In the genomic region with DNA sequence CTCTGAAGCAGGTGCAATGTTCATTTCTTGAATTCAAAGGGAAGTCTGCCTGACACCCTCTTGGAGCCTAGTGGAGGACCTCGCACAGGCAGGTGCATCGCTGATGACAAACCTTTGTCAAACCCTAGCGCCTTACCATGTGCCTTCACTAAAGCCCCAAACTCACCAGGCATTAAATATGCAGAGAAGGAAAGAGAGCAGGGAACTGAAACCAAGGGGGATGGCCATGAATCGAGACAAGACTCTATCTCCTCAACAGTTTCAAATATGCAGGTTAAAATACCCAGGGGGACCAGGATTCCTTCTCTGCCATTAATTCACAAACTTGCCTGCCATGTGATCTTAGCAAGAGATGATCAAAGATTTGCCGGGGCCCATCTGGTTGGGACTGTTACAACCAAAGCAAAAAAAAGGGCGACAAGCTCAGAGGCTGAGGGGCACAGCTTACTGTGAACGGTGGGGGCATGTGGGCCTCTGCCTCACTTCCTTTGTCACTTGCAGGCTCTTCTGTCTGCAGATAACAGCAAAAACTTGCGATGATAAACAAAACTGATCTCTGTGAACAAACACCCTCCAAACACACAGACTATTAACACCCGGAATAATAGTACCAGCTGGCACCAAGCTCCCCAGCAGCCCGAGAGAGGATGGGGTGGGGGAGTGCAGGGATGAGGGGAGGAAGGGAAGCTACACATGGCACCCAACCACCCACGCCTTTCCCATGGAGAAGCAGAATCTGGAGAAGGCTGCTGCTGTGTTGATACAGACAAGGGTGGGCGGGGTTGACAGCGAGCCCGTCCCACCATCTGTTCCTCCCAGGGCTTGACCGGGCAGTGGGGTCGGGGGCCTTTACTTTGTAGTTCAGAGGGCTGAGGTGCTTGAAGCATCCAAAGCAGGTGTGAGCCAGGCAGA, we compare ENCODE assay signal across 8 cellular contexts. TPM values are rescaled to one million over a fixed set of nuclear protein-coding genes. Genes with fewer than 3 reads are reported as not detected.
DNase-seq lines count a peak whose midpoint lies in the region; ATAC-seq, FAIRE-seq and TF ChIP-seq lines count a peak whose summit lies in the region.

No MANE protein-coding gene starts in this region.

- peaks cover 35 to 45% of the 10 kb centered on the region in 2 donors for H3K4me1 Mint-ChIP-seq in natural killer cell treated with Interleukin-12 subunit alpha and Interleukin-12 subunit beta and Interleukin-15 and Interleukin-18, amount 100 ng/mL, for 72 hours (ENCODE audit: low read depth in 2 of 2)

- ATAC-seq in GM19468 (IDR thresholded peaks at IDR 0.05; ENCODE audit: extremely low read depth, unreplicated experiment): peak; percentile 39
- peak; percentile 65 for ATAC-seq in HG03460 (IDR thresholded peaks at IDR 0.05; ENCODE audit: unreplicated experiment)
- no peak for ATAC-seq in activated naive CD4-positive, alpha-beta T cell treated with anti-CD3 and anti-CD28 coated beads, Interleukin-2, amount 50 U/mL, for 72 hours
- ATAC-seq in natural killer cell treated with Interleukin-12 subunit alpha and Interleukin-12 subunit beta and Interleukin-15 and Interleukin-18, amount 100 ng/mL, for 72 hours: no peak

- no peak for TF ChIP-seq POLR2A in GM12892 (IDR thresholded peaks at IDR 0.05; ENCODE audit: low read depth, low read length)

- peak overlapping the region; percentile 59 for H3K4me3 Mint-ChIP-seq in natural killer cell treated with Interleukin-12 subunit alpha and Interleukin-12 subunit beta and Interleukin-15 and Interleukin-18, amount 100 ng/mL, for 72 hours

- H3K36me3 Mint-ChIP-seq in activated naive CD4-positive, alpha-beta T cell treated with anti-CD3 and anti-CD28 coated beads, Interleukin-2, amount 50 U/mL, for 72 hours: peaks cover 0 to 43% of the 10 kb centered on the region in 2 donors
- no peaks in the 10 kb centered on the region for H3K36me3 Mint-ChIP-seq in natural killer cell treated with Interleukin-12 subunit alpha and Interleukin-12 subunit beta and Interleukin-15 and Interleukin-18, amount 100 ng/mL, for 72 hours

- H3K27ac Mint-ChIP-seq in activated naive CD4-positive, alpha-beta T cell treated with anti-CD3 and anti-CD28 coated beads, Interleukin-2, amount 50 U/mL, for 72 hours: peak overlapping the region; percentile 19 to 80
- H3K27ac Mint-ChIP-seq in natural killer cell treated with Interleukin-12 subunit alpha and Interleukin-12 subunit beta and Interleukin-15 and Interleukin-18, amount 100 ng/mL, for 72 hours: peak overlapping the region; percentile 57 to 83

- H3K9me3 Mint-ChIP-seq in activated naive CD4-positive, alpha-beta T cell treated with anti-CD3 and anti-CD28 coated beads, Interleukin-2, amount 50 U/mL, for 72 hours: no peaks in the 10 kb centered on the region
- H3K9me3 Mint-ChIP-seq in natural killer cell treated with Interleukin-12 subunit alpha and Interleukin-12 subunit beta and Interleukin-15 and Interleukin-18, amount 100 ng/mL, for 72 hours: no peaks in the 10 kb centered on the region

- FAIRE-seq in GM12892 (lab: Jason Lieb, UNC): peak; percentile 70

- peak; percentile 41 for DNase-seq in GM12892 (ENCODE audit: insufficient read length)
- no peak for DNase-seq in activated naive CD4-positive, alpha-beta T cell treated with anti-CD3 and anti-CD28 coated beads, Interleukin-2, amount 50 U/mL, for 72 hours (ENCODE audit: low spot score in 2 of 2)
- no peak for DNase-seq in natural killer cell treated with Interleukin-12 subunit alpha and Interleukin-12 subunit beta and Interleukin-15 and Interleukin-18, amount 100 ng/mL, for 72 hours (ENCODE audit: low spot score)
- DNase-seq in cerebellar nuclear complex (lab: John Stamatoyannopoulos, UW): no peak
- no peak for DNase-seq in AG08396 (ENCODE audit: low spot score)
- no peak for DNase-seq in NCI-H2227 (lab: John Stamatoyannopoulos, UW; ENCODE audit: unreplicated experiment)

- H3K27me3 Mint-ChIP-seq in natural killer cell treated with Interleukin-12 subunit alpha and Interleukin-12 subunit beta and Interleukin-15 and Interleukin-18, amount 100 ng/mL, for 72 hours: no peaks in the 10 kb centered on the region

RNA-seq across cellular contexts. Expression of gene TMEM63A, which starts 33.9 kb away (rescaled TPM):
- 18.7 TPM for polyA plus RNA-seq in GM12892 (2012; ENCODE audit: missing spikeins)
- total RNA-seq in activated naive CD4-positive, alpha-beta T cell treated with anti-CD3 and anti-CD28 coated beads, Interleukin-2, amount 50 U/mL, for 72 hours: 100 to 1,000 TPM in 1 of 2 donors, 10 to 100 TPM in 1; 67.8 to 115 TPM
- total RNA-seq in natural killer cell treated with Interleukin-12 subunit alpha and Interleukin-12 subunit beta and Interleukin-15 and Interleukin-18, amount 100 ng/mL, for 72 hours: 10 to 100 TPM; 42.7 to 53.6 TPM

RNA-seq across cellular contexts. Expression of gene EPHX1, which starts 38.4 kb away (rescaled TPM):
- polyA plus RNA-seq in GM12892 (2012; ENCODE audit: missing spikeins): 2.2 TPM
- total RNA-seq in activated naive CD4-positive, alpha-beta T cell treated with anti-CD3 and anti-CD28 coated beads, Interleukin-2, amount 50 U/mL, for 72 hours: 1 to 10 TPM; 3.1 TPM
- 1 to 10 TPM; 1.6 to 2.4 TPM for total RNA-seq in natural killer cell treated with Interleukin-12 subunit alpha and Interleukin-12 subunit beta and Interleukin-15 and Interleukin-18, amount 100 ng/mL, for 72 hours

RNA-seq across cellular contexts. Expression of gene LEFTY1, which starts 40.6 kb away (rescaled TPM):
- polyA plus RNA-seq in GM12892 (2012; ENCODE audit: missing spikeins): not detected
- under 1 TPM in 1 of 2 donors, not detected in 1; 0.54 TPM for total RNA-seq in activated naive CD4-positive, alpha-beta T cell treated with anti-CD3 and anti-CD28 coated beads, Interleukin-2, amount 50 U/mL, for 72 hours
- total RNA-seq in natural killer cell treated with Interleukin-12 subunit alpha and Interleukin-12 subunit beta and Interleukin-15 and Interleukin-18, amount 100 ng/mL, for 72 hours: not detected

Comparison
In these comparisons a context has a peak if more than half of its experiments do, and no peak if none do; other contexts are left out.
1. ATAC-seq: peak in GM19468 (single experiment) and HG03460 (single experiment); none in activated naive CD4-positive, alpha-beta T cell treated with anti-CD3 and anti-CD28 coated beads, Interleukin-2, amount 50 U/mL, for 72 hours (0 of 2) and natural killer cell treated with Interleukin-12 subunit alpha and Interleukin-12 subunit beta and Interleukin-15 and Interleukin-18, amount 100 ng/mL, for 72 hours (0 of 2).